In genomic region chr16:30821441-30821840, GRCh38 we compare ENCODE assay signal across 1 cellular context. TPM values are rescaled to one million over a fixed set of nuclear protein-coding genes. Genes with fewer than 3 reads are reported as not detected.
"Had no signal": no experiment of that assay in that cellular context is flagged by ENCODE, and none has a peak within 500 bp of the region (broad histone marks: within the 10 kb centered on the region; RNA-seq: fewer than 3 reads in every experiment).

No MANE protein-coding gene starts in this region.

RNA-seq across cellular contexts. Expression of gene CFAP119, which starts 59.6 kb away (rescaled TPM):
- total RNA-seq: ascending aorta had no signal
